ENCODE assay signal across 7 cellular contexts in genomic region chr10:23804125-23804524, GRCh38.
"Had no signal": no experiment of that assay in that cellular context is flagged by ENCODE, and none has a peak within 500 bp of the region (broad histone marks: within the 10 kb centered on the region; RNA-seq: fewer than 3 reads in every experiment).

No MANE protein-coding gene starts in this region.

- H3K9me3 ChIP-seq: HAP-1 had no signal

- H2AFZ ChIP-seq: GM23248 had no signal

- ATAC-seq: HCT116 had no signal

- H3K27ac ChIP-seq: GM23248 had no signal

- DNase-seq: GM23248, GOT3, H7, HFFc6, IMR-90 had no signal

- H3K4me1 ChIP-seq: HAP-1 had no signal

- H3K4me3 ChIP-seq: GM23248, HAP-1 had no signal

- H3K36me3 ChIP-seq: HAP-1 had no signal

- H3K9ac ChIP-seq: GM23248 had no signal
